In the genomic region with DNA sequence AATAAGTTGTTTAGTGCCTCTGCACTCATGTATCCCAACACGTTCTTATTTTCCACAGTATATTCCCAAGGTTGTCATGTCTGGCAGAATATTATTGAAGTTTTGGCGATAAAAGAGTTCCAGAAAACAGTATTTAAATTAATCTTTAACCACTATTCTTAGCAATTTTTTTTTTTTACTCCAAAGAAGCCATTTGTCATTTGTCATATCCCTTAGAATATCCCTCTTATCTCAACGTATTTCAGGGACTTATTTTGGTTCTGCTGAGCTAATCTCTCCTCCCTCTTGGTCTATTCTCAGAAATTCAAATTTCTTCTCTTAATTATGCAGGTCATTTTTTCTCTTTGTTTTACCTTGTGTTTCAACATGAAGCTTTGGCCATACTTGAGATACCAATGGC, we compare ENCODE assay signal across 36 cellular contexts.
"Had no signal": no experiment of that assay in that cellular context is flagged by ENCODE, and none has a peak within 500 bp of the region (broad histone marks: within the 10 kb centered on the region; RNA-seq: fewer than 3 reads in every experiment).

No MANE protein-coding gene starts in this region.

- H3K27ac ChIP-seq: ascending aorta, cardiac muscle cell, VCaP had no signal

- H3K27ac Mint-ChIP-seq: activated B cell treated with CpG ODN at 0.5 μM for 24 hours; activated CD4-positive, alpha-beta memory T cell treated with anti-CD3 and anti-CD28 coated beads, Interleukin-2, amount 10 ng/mL, durations not matched to agents 7 days and 5 days; activated CD4-positive, alpha-beta T cell treated with anti-CD3 and anti-CD28 coated beads for 36 hours; activated CD4-positive, alpha-beta T cell treated with anti-CD3 and anti-CD28 coated beads, Interleukin-2, amount 10 ng/mL, durations not matched to agents 7 days and 5 days; activated CD8-positive, alpha-beta memory T cell treated with anti-CD3 and anti-CD28 coated beads, Interleukin-2, amount 10 ng/mL, durations not matched to agents 7 days and 5 days; activated CD8-positive, alpha-beta T cell treated with anti-CD3 and anti-CD28 coated beads, Interleukin-2, amount 10 ng/mL, durations not matched to agents 7 days and 5 days; activated naive CD4-positive, alpha-beta T cell treated with anti-CD3 and anti-CD28 coated beads, Interleukin-2, amount 10 ng/mL, durations not matched to agents 7 days and 5 days; activated naive CD4-positive, alpha-beta T cell treated with anti-CD3 and anti-CD28 coated beads, Interleukin-2, amount 50 U/mL, for 24 hours; activated naive CD8-positive, alpha-beta T cell; activated naive CD8-positive, alpha-beta T cell treated with anti-CD3 and anti-CD28 coated beads, Interleukin-2, amount 10 ng/mL, durations not matched to agents 7 days and 5 days; activated naive CD8-positive, alpha-beta T cell treated with anti-CD3 and anti-CD28 coated beads, Interleukin-2, amount 50 U/mL, for 24 hours; activated T-cell treated with anti-CD3 and anti-CD28 coated beads, Interleukin-2, amount 50 U/mL, for 24 hours; activated T-helper 2 cell treated with anti-CD3 and anti-CD28 coated beads, Interferon-gamma antibody, Interleukin-2, Interleukin-4, amounts not matched to agents 10 μg/mL and 5 μg/mL and 100 μg/mL, durations not matched to agents 14 hours and 24 hours and 36 hours; brain; T-helper 1 cell treated with Interleukin-12 subunit alpha and Interleukin-12 subunit beta and Interleukin-4 antibody, amounts not matched to agents 30 μg/mL and 1 μg/mL, for 36 hours; T-helper 2 cell treated with Interferon-gamma antibody and Interleukin-4, amounts not matched to agents 5 μg/mL and 100 μg/mL, for 36 hours had no signal

- H3K4me1 ChIP-seq: ascending aorta had no signal

- H3K36me3 Mint-ChIP-seq: activated CD8-positive, alpha-beta memory T cell treated with anti-CD3 and anti-CD28 coated beads, Interleukin-2, amount 10 ng/mL, durations not matched to agents 7 days and 5 days; activated naive CD4-positive, alpha-beta T cell treated with anti-CD3 and anti-CD28 coated beads, Interleukin-2, amount 10 ng/mL, durations not matched to agents 7 days and 5 days; activated naive CD4-positive, alpha-beta T cell treated with anti-CD3 and anti-CD28 coated beads, Interleukin-2, amount 50 U/mL, for 24 hours; activated naive CD8-positive, alpha-beta T cell; activated naive CD8-positive, alpha-beta T cell treated with anti-CD3 and anti-CD28 coated beads, Interleukin-2, amount 10 ng/mL, durations not matched to agents 7 days and 5 days; brain had no signal

- H3K9me3 ChIP-seq: ascending aorta had no signal

- H3K36me3 ChIP-seq: ascending aorta, cardiac muscle cell had no signal

- H3K4me1 Mint-ChIP-seq: activated B cell treated with CpG ODN at 0.5 μM for 24 hours; activated CD4-positive, alpha-beta memory T cell treated with anti-CD3 and anti-CD28 coated beads, Interleukin-2, amount 10 ng/mL, durations not matched to agents 7 days and 5 days; activated CD4-positive, alpha-beta T cell treated with anti-CD3 and anti-CD28 coated beads for 36 hours; activated CD4-positive, alpha-beta T cell treated with anti-CD3 and anti-CD28 coated beads, Interleukin-2, amount 10 ng/mL, durations not matched to agents 7 days and 5 days; activated CD8-positive, alpha-beta memory T cell treated with anti-CD3 and anti-CD28 coated beads, Interleukin-2, amount 10 ng/mL, durations not matched to agents 7 days and 5 days; activated naive CD4-positive, alpha-beta T cell treated with anti-CD3 and anti-CD28 coated beads, Interleukin-2, amount 10 ng/mL, durations not matched to agents 7 days and 5 days; activated naive CD4-positive, alpha-beta T cell treated with anti-CD3 and anti-CD28 coated beads, Interleukin-2, amount 50 U/mL, for 24 hours; activated naive CD8-positive, alpha-beta T cell treated with anti-CD3 and anti-CD28 coated beads, Interleukin-2, amount 10 ng/mL, durations not matched to agents 7 days and 5 days; activated naive CD8-positive, alpha-beta T cell treated with anti-CD3 and anti-CD28 coated beads, Interleukin-2, amount 50 U/mL, for 24 hours; central memory CD8-positive, alpha-beta T cell had no signal

- H3K27me3 Mint-ChIP-seq: activated B cell treated with CpG ODN at 0.5 μM for 24 hours; activated CD4-positive, alpha-beta memory T cell treated with anti-CD3 and anti-CD28 coated beads, Interleukin-2, amount 10 ng/mL, durations not matched to agents 7 days and 5 days; activated CD4-positive, alpha-beta T cell treated with anti-CD3 and anti-CD28 coated beads for 36 hours; activated CD4-positive, alpha-beta T cell treated with anti-CD3 and anti-CD28 coated beads, Interleukin-2, amount 10 ng/mL, durations not matched to agents 7 days and 5 days; activated CD8-positive, alpha-beta memory T cell treated with anti-CD3 and anti-CD28 coated beads, Interleukin-2, amount 10 ng/mL, durations not matched to agents 7 days and 5 days; activated naive CD4-positive, alpha-beta T cell treated with anti-CD3 and anti-CD28 coated beads, Interleukin-2, amount 10 ng/mL, durations not matched to agents 7 days and 5 days; activated naive CD4-positive, alpha-beta T cell treated with anti-CD3 and anti-CD28 coated beads, Interleukin-2, amount 50 U/mL, for 24 hours; activated naive CD8-positive, alpha-beta T cell; activated naive CD8-positive, alpha-beta T cell treated with anti-CD3 and anti-CD28 coated beads, Interleukin-2, amount 10 ng/mL, durations not matched to agents 7 days and 5 days; activated naive CD8-positive, alpha-beta T cell treated with anti-CD3 and anti-CD28 coated beads, Interleukin-2, amount 50 U/mL, for 24 hours; activated T-cell treated with anti-CD3 and anti-CD28 coated beads, Interleukin-2, amount 50 U/mL, for 24 hours; central memory CD8-positive, alpha-beta T cell had no signal

- DNase-seq: activated B cell treated with CpG ODN at 0.5 μM for 24 hours; activated CD4-positive, alpha-beta memory T cell treated with anti-CD3 and anti-CD28 coated beads, Interleukin-2, amount 10 ng/mL, durations not matched to agents 7 days and 5 days; activated CD4-positive, alpha-beta T cell treated with anti-CD3 and anti-CD28 coated beads for 1 hour; activated CD4-positive, alpha-beta T cell treated with anti-CD3 and anti-CD28 coated beads for 36 hours; activated CD4-positive, alpha-beta T cell treated with anti-CD3 and anti-CD28 coated beads for 48 hours; activated CD4-positive, alpha-beta T cell treated with anti-CD3 and anti-CD28 coated beads, Interleukin-2, amount 10 ng/mL, durations not matched to agents 7 days and 5 days; activated CD4-positive, alpha-beta T cell treated with anti-CD3 and anti-CD28 coated beads, Interleukin-2, amount 50 U/mL, for 48 hours; activated CD8-positive, alpha-beta memory T cell treated with anti-CD3 and anti-CD28 coated beads for 24 hours; activated CD8-positive, alpha-beta memory T cell treated with anti-CD3 and anti-CD28 coated beads, Interleukin-2, amount 10 ng/mL, durations not matched to agents 7 days and 5 days; activated CD8-positive, alpha-beta memory T cell treated with anti-CD3 and anti-CD28 coated beads, Interleukin-2, amount 50 U/mL, for 48 hours; activated CD8-positive, alpha-beta T cell treated with anti-CD3 and anti-CD28 coated beads, Interleukin-2, amount 10 ng/mL, durations not matched to agents 7 days and 5 days; activated effector memory CD4-positive, alpha-beta T cell treated with Interleukin-2 at 50 U/mL for 16 hours; activated gamma-delta T cell; activated naive CD4-positive, alpha-beta T cell treated with anti-CD3 and anti-CD28 coated beads, Interleukin-2, amount 10 ng/mL, durations not matched to agents 7 days and 5 days; activated naive CD4-positive, alpha-beta T cell treated with Interleukin-2 at 50 U/mL for 16 hours; activated naive CD8-positive, alpha-beta T cell treated with anti-CD3 and anti-CD28 coated beads, Interleukin-2, amount 10 ng/mL, durations not matched to agents 7 days and 5 days; activated naive CD8-positive, alpha-beta T cell treated with anti-CD3 and anti-CD28 coated beads, Interleukin-2, amount 50 U/mL, for 24 hours; activated T-cell treated with anti-CD3 and anti-CD28 coated beads, Interleukin-2, amount 50 U/mL, for 24 hours; activated T-cell treated with anti-CD3 and anti-CD28 coated beads, Interleukin-2, amount 50 U/mL, for 48 hours; amygdala; anterior cingulate cortex; caudate nucleus; cerebellar nuclear complex; T-helper 2 cell; T-helper 9 cell had no signal

- H3K27me3 ChIP-seq: ascending aorta, cardiac muscle cell had no signal

- H3K9me3 Mint-ChIP-seq: activated CD4-positive, alpha-beta memory T cell treated with anti-CD3 and anti-CD28 coated beads, Interleukin-2, amount 10 ng/mL, durations not matched to agents 7 days and 5 days; activated CD4-positive, alpha-beta T cell treated with anti-CD3 and anti-CD28 coated beads, Interleukin-2, amount 10 ng/mL, durations not matched to agents 7 days and 5 days; activated naive CD4-positive, alpha-beta T cell treated with anti-CD3 and anti-CD28 coated beads, Interleukin-2, amount 10 ng/mL, durations not matched to agents 7 days and 5 days; activated naive CD4-positive, alpha-beta T cell treated with anti-CD3 and anti-CD28 coated beads, Interleukin-2, amount 50 U/mL, for 24 hours; activated naive CD8-positive, alpha-beta T cell treated with anti-CD3 and anti-CD28 coated beads, Interleukin-2, amount 10 ng/mL, durations not matched to agents 7 days and 5 days; activated naive CD8-positive, alpha-beta T cell treated with anti-CD3 and anti-CD28 coated beads, Interleukin-2, amount 50 U/mL, for 24 hours; activated T-helper 2 cell treated with anti-CD3 and anti-CD28 coated beads, Interferon-gamma antibody, Interleukin-2, Interleukin-4, amounts not matched to agents 10 μg/mL and 5 μg/mL and 100 μg/mL, durations not matched to agents 14 hours and 24 hours and 36 hours; T-helper 1 cell treated with Interleukin-12 subunit alpha and Interleukin-12 subunit beta and Interleukin-4 antibody, amounts not matched to agents 30 μg/mL and 1 μg/mL, for 36 hours; T-helper 2 cell treated with Interferon-gamma antibody and Interleukin-4, amounts not matched to agents 5 μg/mL and 100 μg/mL, for 36 hours had no signal

- H3K4me3 Mint-ChIP-seq: activated B cell treated with CpG ODN at 0.5 μM for 24 hours; activated CD4-positive, alpha-beta memory T cell treated with anti-CD3 and anti-CD28 coated beads, Interleukin-2, amount 10 ng/mL, durations not matched to agents 7 days and 5 days; activated CD4-positive, alpha-beta T cell treated with anti-CD3 and anti-CD28 coated beads for 36 hours; activated CD4-positive, alpha-beta T cell treated with anti-CD3 and anti-CD28 coated beads, Interleukin-2, amount 10 ng/mL, durations not matched to agents 7 days and 5 days; activated CD8-positive, alpha-beta memory T cell treated with anti-CD3 and anti-CD28 coated beads, Interleukin-2, amount 10 ng/mL, durations not matched to agents 7 days and 5 days; activated CD8-positive, alpha-beta T cell treated with anti-CD3 and anti-CD28 coated beads, Interleukin-2, amount 10 ng/mL, durations not matched to agents 7 days and 5 days; activated naive CD4-positive, alpha-beta T cell treated with anti-CD3 and anti-CD28 coated beads, Interleukin-2, amount 10 ng/mL, durations not matched to agents 7 days and 5 days; activated naive CD4-positive, alpha-beta T cell treated with anti-CD3 and anti-CD28 coated beads, Interleukin-2, amount 50 U/mL, for 24 hours; activated naive CD8-positive, alpha-beta T cell; activated naive CD8-positive, alpha-beta T cell treated with anti-CD3 and anti-CD28 coated beads, Interleukin-2, amount 10 ng/mL, durations not matched to agents 7 days and 5 days; activated naive CD8-positive, alpha-beta T cell treated with anti-CD3 and anti-CD28 coated beads, Interleukin-2, amount 50 U/mL, for 24 hours; activated T-cell treated with anti-CD3 and anti-CD28 coated beads, Interleukin-2, amount 50 U/mL, for 24 hours; brain; central memory CD8-positive, alpha-beta T cell; T-helper 1 cell treated with Interleukin-12 subunit alpha and Interleukin-12 subunit beta and Interleukin-4 antibody, amounts not matched to agents 30 μg/mL and 1 μg/mL, for 36 hours; T-helper 2 cell treated with Interferon-gamma antibody and Interleukin-4, amounts not matched to agents 5 μg/mL and 100 μg/mL, for 36 hours had no signal

- H3K4me3 ChIP-seq: ascending aorta, cardiac muscle cell had no signal

- ATAC-seq: activated CD4-positive, alpha-beta T cell treated with anti-CD3 and anti-CD28 coated beads for 36 hours; activated CD4-positive, CD25-positive, alpha-beta regulatory T cell treated with anti-CD3 and anti-CD28 coated beads, Interleukin-2, amount 50 U/mL, for 24 hours; activated CD8-positive, alpha-beta memory T cell treated with anti-CD3 and anti-CD28 coated beads, Interleukin-2, amount 10 ng/mL, durations not matched to agents 7 days and 5 days; activated CD8-positive, alpha-beta T cell treated with anti-CD3 and anti-CD28 coated beads, Interleukin-2, amount 10 ng/mL, durations not matched to agents 7 days and 5 days; activated naive CD8-positive, alpha-beta T cell treated with anti-CD3 and anti-CD28 coated beads, Interleukin-2, amount 50 U/mL, for 24 hours had no signal
